10 cellular contexts compared by ENCODE assay signal in genomic region chr22:41290262-41291221, GRCh38. TPM values are rescaled to one million over a fixed set of nuclear protein-coding genes. Genes with fewer than 3 reads are reported as not detected.
A peak's percentile ranks its signal among the peaks of the same experiment; 100 is the strongest.
DNase-seq lines count a peak whose midpoint lies in the region; ATAC-seq and TF ChIP-seq lines count a peak whose summit lies in the region.
"Had no signal": no experiment of that assay in that cellular context is flagged by ENCODE, and none has a peak within 500 bp of the region (broad histone marks: within the 10 kb centered on the region; RNA-seq: fewer than 3 reads in every experiment).

No MANE protein-coding gene starts in this region.

- in situ Hi-C loops in astrocyte of the cerebellum (cut with HindIII; ENCODE audit: low sequenced_read_pairs) = no loop called here

- POLR2A ChIA-PET in HEK293 (lab: Yijun Ruan, JAX) = interaction anchor here (0.5 to 0.7 kb wide), 2 partner anchors 72 to 362 kb away, joined by 3 to 4 read pairs; no protein-coding TSS in a partner anchor

- H3K4me3 ChIP-seq in HEK293 (ENCODE audit: low read depth, low read length) = no peak overlapping the region
- no peak overlapping the region for H3K4me3 ChIP-seq in astrocyte of the cerebellum (ENCODE audit: low read depth, low read length)
- H3K4me3 ChIP-seq in thyroid gland (replicated peaks in 1 of 3) = no peak overlapping the region

- DNase-seq in astrocyte of the cerebellum (ENCODE audit: low read depth) = peak; percentile 55
- peak; percentile 84 for DNase-seq in iris pigment epithelial cell (ENCODE audit: low read depth)
- DNase-seq in thyroid gland = peak; percentile 24 to 36
- DNase-seq in activated CD4-positive, alpha-beta T cell treated with anti-CD3 and anti-CD28 coated beads, Interleukin-2, amount 50 U/mL, for 48 hours = no peak
- DNase-seq: hypothalamus, T-cell had no signal

- H3K36me3 ChIP-seq in HEK293 (ENCODE audit: control insufficient read depth in 2 of 2, insufficient read depth in 1 of 2, low read length in 2 of 2) = no peaks in the 10 kb centered on the region
- H3K36me3 ChIP-seq in thyroid gland = no peaks in the 10 kb centered on the region

- peak in 1 of 2 donors; percentile 24 for TF ChIP-seq POLR2A in thyroid gland (IDR thresholded peaks at IDR 0.05)

- CTCF ChIA-PET in HEK293 (lab: Yijun Ruan, JAX) = interaction anchor here (0.6 kb wide), 1 partner anchor 71 kb away, joined by 3 read pairs; no protein-coding TSS in a partner anchor

- intact Hi-C loops in thyroid gland (cut with DNase I) = no loop called here

- WGBS in thyroid gland, 2 donors = 52 to 57% methylated on average over 8 of the region's 8 CpGs

- TF ChIP-seq CTCF in HEK293 (tag by site-specific recombination; IDR thresholded peaks at IDR 0.05) = no peak
- no peak for TF ChIP-seq CTCF in astrocyte of the cerebellum (IDR thresholded peaks at IDR 0.05; ENCODE audit: low read depth, low read length, missing control alignments)
- no peak for TF ChIP-seq CTCF in thyroid gland (IDR thresholded peaks at IDR 0.05)

- H3K4me1 ChIP-seq in HEK293 (ENCODE audit: control insufficient read depth, insufficient read depth, low read length) (peaks cover 6% of the 10 kb centered on the region), thyroid gland (peaks cover 10 to 28% of the 10 kb centered on the region in 2 donors)

- no peaks in the 10 kb centered on the region for H3K27me3 ChIP-seq in thyroid gland

- H3K9me3 ChIP-seq in HEK293 (ENCODE audit: control insufficient read depth, insufficient read depth, low read depth, low read length) = no peaks in the 10 kb centered on the region
- no peaks in the 10 kb centered on the region for H3K9me3 ChIP-seq in thyroid gland

- H3K27ac ChIP-seq in HEK293 (ENCODE audit: extremely low read depth, low read depth, low read length) (no peak overlapping the region), thyroid gland (peak overlapping the region; percentile 95 to 98 (median 97))

- ATAC-seq in HG03442 (IDR thresholded peaks at IDR 0.05; ENCODE audit: unreplicated experiment) (no peak), GM21515 (IDR thresholded peaks at IDR 0.05; ENCODE audit: unreplicated experiment) (no peak)
- ATAC-seq: activated T-helper 17 cell treated with anti-CD3 and anti-CD28 coated beads, Interleukin-2, amount 50 U/mL, for 72 hours; T-cell had no signal

TF ChIP-seq in HEK293, 187 proteins besides CTCF, POLR2A, EP300 and RAD21:
- no peak for TF ChIP-seq ATF2 (tag by site-specific recombination; IDR thresholded peaks at IDR 0.05; ENCODE audit: low read depth)
- no peak for TF ChIP-seq ZSCAN5A (tag by site-specific recombination; IDR thresholded peaks at IDR 0.05)
- TF ChIP-seq ZNF777 (tag by site-specific recombination; IDR thresholded peaks at IDR 0.05; ENCODE audit: borderline replicate concordance) = no peak
- no peak for TF ChIP-seq ZNF473 (tag by site-specific recombination; IDR thresholded peaks at IDR 0.05)
- TF ChIP-seq GLIS1 (tag by site-specific recombination; IDR thresholded peaks at IDR 0.05) = peak; percentile 92

RNA-seq across cellular contexts. Expression of gene RANGAP1, which starts 4.6 kb away (rescaled TPM):
- total RNA-seq in thyroid gland = 10 to 100 TPM; 35.5 to 42.7 (median 38.8) TPM

RNA-seq across cellular contexts. Expression of gene ZC3H7B, which starts 10.8 kb away (rescaled TPM):
- total RNA-seq in thyroid gland = 100 to 1,000 TPM in 1 of 4 donors, 10 to 100 TPM in 3; 77.7 to 100 (median 88.7) TPM

RNA-seq across cellular contexts. Expression of gene CHADL, which starts 49.8 kb away (rescaled TPM):
- 1 to 10 TPM; 4.6 to 7.5 (median 6.2) TPM for total RNA-seq in thyroid gland

Comparison
In these comparisons a context has a peak if more than half of its experiments do, and no peak if none do; other contexts are left out.
1. DNase-seq: peak in astrocyte of the cerebellum (single experiment), iris pigment epithelial cell (single experiment) and thyroid gland (2 of 2); none in activated CD4-positive, alpha-beta T cell treated with anti-CD3 and anti-CD28 coated beads, Interleukin-2, amount 50 U/mL, for 48 hours (0 of 2).